8 cellular contexts compared by ENCODE assay signal in genomic region chr1:244074559-244075171, GRCh38. TPM values are rescaled to one million over a fixed set of nuclear protein-coding genes. Genes with fewer than 3 reads are reported as not detected.
DNase-seq lines count a peak whose midpoint lies in the region.

No MANE protein-coding gene starts in this region.

- H3K36me3 ChIP-seq in MG63 = no peaks in the 10 kb centered on the region

- peak overlapping the region; percentile 81 to 96 (median 87) for H3K27ac Mint-ChIP-seq in IgD-negative memory B cell

- H3K4me3 Mint-ChIP-seq in IgD-negative memory B cell = peak overlapping the region; percentile 80 to 95 (median 90)

- H3K4me3 ChIP-seq in MG63 = no peak overlapping the region

- H3K9me3 ChIP-seq in MG63 = no peaks in the 10 kb centered on the region

- H3K27me3 Mint-ChIP-seq in IgD-negative memory B cell = peaks cover 1% of the 10 kb centered on the region

- H3K36me3 Mint-ChIP-seq in IgD-negative memory B cell = peaks cover 4% of the 10 kb centered on the region

- peak; percentile 39 for DNase-seq in activated CD4-positive, CD25-positive, alpha-beta regulatory T cell treated with anti-CD3 and anti-CD28 coated beads, Interleukin-2, amount 50 U/mL, for 16 hours (ENCODE audit: low read depth, low spot score)
- DNase-seq in activated CD4-positive, CD25-positive, alpha-beta regulatory T cell treated with anti-CD3 and anti-CD28 coated beads, Interleukin-2, amount 50 U/mL, for 72 hours = no peak
- peak; percentile 60 for DNase-seq in activated gamma-delta T cell treated with anti-CD3 and anti-CD28 coated beads, Interleukin-2, amount 50 U/mL, for 16 hours (ENCODE audit: low read depth)
- DNase-seq in stimulated activated CD4-positive, alpha-beta T cell treated with anti-CD3 and anti-CD28 coated beads, Interleukin-4, amount 100 ng/mL, for 1 hour = peak; percentile 30
- no peak for DNase-seq in middle frontal gyrus (ENCODE audit: extremely low spot score, low spot score)
- DNase-seq in MG63 = no peak
- DNase-seq in HuH-7.5 (ENCODE audit: low spot score) = no peak

- peaks cover 36 to 44% (median 42%) of the 10 kb centered on the region in 3 donors for H3K4me1 Mint-ChIP-seq in IgD-negative memory B cell

- H3K27me3 ChIP-seq in MG63 = no peaks in the 10 kb centered on the region

- H3K9me3 Mint-ChIP-seq in IgD-negative memory B cell = no peaks in the 10 kb centered on the region

RNA-seq across cellular contexts. Expression of gene ZBTB18, which starts 23.6 kb away (rescaled TPM):
- polyA plus RNA-seq in IgD-negative memory B cell = 5.9 TPM
- 4.4 and 6.8 TPM in 2 replicates for total RNA-seq in MG63 (2014; rRNA removed; shearing (Covaris generic); ENCODE audit: low replicate concordance)

Comparison
In these comparisons a context has a peak if more than half of its experiments do, and no peak if none do; other contexts are left out.
1. DNase-seq: peak in activated CD4-positive, CD25-positive, alpha-beta regulatory T cell treated with anti-CD3 and anti-CD28 coated beads, Interleukin-2, amount 50 U/mL, for 16 hours (single experiment), activated gamma-delta T cell treated with anti-CD3 and anti-CD28 coated beads, Interleukin-2, amount 50 U/mL, for 16 hours (single experiment) and stimulated activated CD4-positive, alpha-beta T cell treated with anti-CD3 and anti-CD28 coated beads, Interleukin-4, amount 100 ng/mL, for 1 hour (single experiment); none in activated CD4-positive, CD25-positive, alpha-beta regulatory T cell treated with anti-CD3 and anti-CD28 coated beads, Interleukin-2, amount 50 U/mL, for 72 hours (single experiment), middle frontal gyrus (single experiment), MG63 (single experiment) and HuH-7.5 (single experiment).